In the genomic region with DNA sequence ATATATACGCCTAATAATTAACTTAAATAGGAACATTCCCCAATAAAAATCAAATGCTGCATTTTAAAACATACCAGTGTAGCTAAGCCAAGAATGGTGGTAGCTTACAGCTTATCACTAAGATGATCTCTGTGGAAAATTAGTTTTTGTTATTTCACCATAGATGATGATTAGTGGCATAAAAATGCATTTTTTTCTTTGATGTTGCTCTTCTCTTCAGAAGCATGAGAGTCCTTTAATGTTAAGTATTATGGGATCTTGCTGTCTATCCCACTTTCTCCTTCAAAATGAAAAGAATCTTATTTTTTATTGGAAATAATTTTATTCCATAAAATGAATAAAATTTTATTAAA, we compare ENCODE assay signal across 16 cellular contexts.
"Had no signal": no experiment of that assay in that cellular context is flagged by ENCODE, and none has a peak within 500 bp of the region (broad histone marks: within the 10 kb centered on the region; RNA-seq: fewer than 3 reads in every experiment).

No MANE protein-coding gene starts in this region.

- H3K4me1 ChIP-seq: colonic mucosa, heart left ventricle, left lung, spleen, testis, upper lobe of right lung had no signal

- H3K4me3 ChIP-seq: colonic mucosa, heart left ventricle, left lung, spleen, testis, upper lobe of right lung had no signal

- H3K36me3 ChIP-seq: brain microvascular endothelial cell, colonic mucosa, heart left ventricle, left lung, spleen, upper lobe of right lung had no signal

- H3K9me3 ChIP-seq: colonic mucosa, heart left ventricle, left lung, testis, upper lobe of right lung had no signal

- H3K27ac ChIP-seq: brain microvascular endothelial cell, colonic mucosa, heart left ventricle, left lung, spleen, testis, upper lobe of right lung had no signal

- H3K27me3 ChIP-seq: brain microvascular endothelial cell, colonic mucosa, heart left ventricle, left lung, spleen, testis, upper lobe of right lung had no signal

- DNase-seq: activated naive CD4-positive, alpha-beta T cell treated with anti-CD3 and anti-CD28 coated beads, Interleukin-2, amount 10 ng/mL, durations not matched to agents 7 days and 5 days; amniotic stem cell; brain microvascular endothelial cell; colonic mucosa; effector memory CD4-positive, alpha-beta T cell; foreskin melanocyte; heart left ventricle; left lung; mesenchymal stem cell; spleen; stimulated activated naive CD8-positive, alpha-beta T cell treated with anti-CD3 and anti-CD28 coated beads, Interleukin-15, Interleukin-2, amounts not matched to agents 100 U/mL and 50 U/mL, for 24 hours; testis; upper lobe of right lung had no signal

- ATAC-seq: activated CD4-positive, CD25-positive, alpha-beta regulatory T cell treated with anti-CD3 and anti-CD28 coated beads, Interleukin-2, amount 50 U/mL, for 24 hours; heart left ventricle; left lung; natural killer cell treated with Interleukin-12 subunit alpha and Interleukin-12 subunit beta and Interleukin-15 and Interleukin-18, amount 100 ng/mL, for 72 hours; sciatic nerve; stimulated activated naive CD8-positive, alpha-beta T cell treated with anti-CD3 and anti-CD28 coated beads, Interleukin-15, Interleukin-2, amounts not matched to agents 100 U/mL and 50 U/mL, for 24 hours; upper lobe of right lung had no signal
